1 cellular context compared by ENCODE assay signal in genomic region chr11:121692236-121692635, GRCh38.
TF ChIP-seq lines count a peak whose summit lies in the region.

No MANE protein-coding gene starts in this region.

TF ChIP-seq in HepG2, 621 proteins besides CTCF, POLR2A, EP300 and RAD21 (continued from another document):
- TF ChIP-seq EHMT2 (IDR thresholded peaks at IDR 0.05; ENCODE audit: borderline replicate concordance, low read depth, low read length) (peak; percentile 63; the same call in 1 of the 2 replicates), ZNF510 (CRISPR knock-in tag; IDR thresholded peaks at IDR 0.05; ENCODE audit: low read depth) (no peak), ZNF138 (CRISPR knock-in tag; IDR thresholded peaks at IDR 0.05; ENCODE audit: low read depth) (no peak), ZBED4 (CRISPR knock-in tag; IDR thresholded peaks at IDR 0.05; ENCODE audit: borderline replicate concordance) (no peak), ZNF644 (CRISPR knock-in tag; IDR thresholded peaks at IDR 0.05; ENCODE audit: low read depth) (0 out of 2 replicates have a peak, but pooled peaks have one; percentile 27), SNAPC2 (CRISPR knock-in tag; IDR thresholded peaks at IDR 0.05) (no peak), PAXIP1 (CRISPR knock-in tag; conservative IDR thresholded peaks at IDR 0.05) (no peak), MTF1 (CRISPR knock-in tag; IDR thresholded peaks at IDR 0.05) (no peak), NBN (conservative IDR thresholded peaks at IDR 0.05) (no peak), HCFC1 (IDR thresholded peaks at IDR 0.05; ENCODE audit: low read depth, low read length) (no peak), PHF5A (CRISPR knock-in tag; IDR thresholded peaks at IDR 0.05; ENCODE audit: low read depth, unreplicated experiment) (no peak), SNAI1 (CRISPR knock-in tag; IDR thresholded peaks at IDR 0.05; ENCODE audit: borderline replicate concordance) (no peak), FOSL2 (CRISPR knock-in tag; IDR thresholded peaks at IDR 0.05) (peak; percentile 57; the same call in 1 of the 2 replicates), FOXA1 (IDR thresholded peaks at IDR 0.05) (no peak), FOXA1 (CRISPR knock-in tag; IDR thresholded peaks at IDR 0.05) (0 out of 2 replicates have a peak, but pooled peaks have one; percentile 20), REXO4 (CRISPR knock-in tag; IDR thresholded peaks at IDR 0.05; ENCODE audit: borderline replicate concordance) (no peak), ZNF775 (CRISPR knock-in tag; IDR thresholded peaks at IDR 0.05; ENCODE audit: borderline replicate concordance) (no peak), SOX5 (CRISPR knock-in tag; IDR thresholded peaks at IDR 0.05; ENCODE audit: borderline replicate concordance) (peak; percentile 35; the same call in 1 of the 2 replicates), ZUFSP (CRISPR knock-in tag; IDR thresholded peaks at IDR 0.05; ENCODE audit: borderline replicate concordance) (no peak), ZNF597 (CRISPR knock-in tag; IDR thresholded peaks at IDR 0.05) (no peak), ZBTB14 (CRISPR knock-in tag; IDR thresholded peaks at IDR 0.05) (no peak), RELA (CRISPR knock-in tag; IDR thresholded peaks at IDR 0.05) (no peak), PPARG (CRISPR knock-in tag; conservative IDR thresholded peaks at IDR 0.05) (no peak), GPN1 (CRISPR knock-in tag; IDR thresholded peaks at IDR 0.05; ENCODE audit: borderline replicate concordance) (no peak), ZSCAN21 (CRISPR knock-in tag; IDR thresholded peaks at IDR 0.05; ENCODE audit: borderline replicate concordance) (no peak)
